In the genomic region with DNA sequence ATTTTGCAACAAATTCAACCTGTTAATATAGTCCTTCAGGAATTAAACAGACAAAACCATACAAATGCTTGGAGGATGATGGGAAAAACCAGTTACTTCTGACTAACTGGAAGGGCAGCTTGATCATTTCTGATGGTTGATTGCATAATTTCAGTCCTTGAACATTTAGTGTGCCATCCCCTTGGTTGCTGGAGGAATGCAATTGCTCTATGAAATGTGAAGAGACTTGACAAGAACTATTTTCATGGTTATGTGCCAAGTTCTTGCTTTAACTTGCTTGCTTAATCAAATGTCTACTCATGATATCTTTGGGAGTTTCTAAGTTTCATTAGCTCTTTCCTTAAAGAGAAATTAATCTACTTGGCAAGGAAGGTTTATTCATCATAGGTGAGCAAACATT, we compare ENCODE assay signal across 17 cellular contexts. TPM values are rescaled to one million over a fixed set of nuclear protein-coding genes. Genes with fewer than 3 reads are reported as not detected.
A peak's percentile ranks its signal among the peaks of the same experiment; 100 is the strongest.
DNase-seq lines count a peak whose midpoint lies in the region; ATAC-seq and TF ChIP-seq lines count a peak whose summit lies in the region.
"Had no signal": no experiment of that assay in that cellular context is flagged by ENCODE, and none has a peak within 500 bp of the region (broad histone marks: within the 10 kb centered on the region; RNA-seq: fewer than 3 reads in every experiment).

No MANE protein-coding gene starts in this region.

- no peak for ATAC-seq in upper lobe of left lung (ENCODE audit: low FRiP score in 2 of 2)
- ATAC-seq: stimulated activated naive CD8-positive, alpha-beta T cell treated with anti-CD3 and anti-CD28 coated beads, Interleukin-15, amount 100 ng/mL, for 72 hours had no signal

- no peak for TF ChIP-seq CTCF in foreskin fibroblast (IDR thresholded peaks at IDR 0.05; ENCODE audit: low read depth, low read length)
- TF ChIP-seq CTCF in upper lobe of left lung (IDR thresholded peaks at IDR 0.05) = no peak

- H3K27ac ChIP-seq in upper lobe of left lung = no peak overlapping the region
- H3K27ac ChIP-seq: 22Rv1, hepatocyte had no signal

- peak in 3 of 4 donors; percentile 41 to 70 (median 51) for TF ChIP-seq EP300 in upper lobe of left lung (IDR thresholded peaks at IDR 0.05)

- DNase-seq in SIG-M5 treated with dmso at 0.1 percent for 504 hours (lab: John Stamatoyannopoulos, UW; ENCODE audit: unreplicated experiment) (peak; percentile 24), SIG-M5 (lab: John Stamatoyannopoulos, UW) (no peak), astrocyte of the hippocampus (ENCODE audit: low read depth, low spot score) (peak; percentile 48), foreskin fibroblast (peak; percentile 90 to 91), upper lobe of left lung (no peak), hippocampal formation (lab: John Stamatoyannopoulos, UW) (no peak), UCSD-AML1 (lab: John Stamatoyannopoulos, UW; ENCODE audit: unreplicated experiment) (no peak), GF-D8 (lab: John Stamatoyannopoulos, UW) (no peak)
- DNase-seq: activated CD4-positive, alpha-beta memory T cell treated with anti-CD3 and anti-CD28 coated beads, Interleukin-2, amount 10 ng/mL, durations not matched to agents 7 days and 5 days; activated effector memory CD4-positive, alpha-beta T cell treated with Interleukin-2 at 50 U/mL for 16 hours; Karpas-422; NCI-H1694; NCI-H748 treated with DMSO at 0.1 percent for 48 hours; stimulated activated naive CD8-positive, alpha-beta T cell treated with anti-CD3 and anti-CD28 coated beads, Interleukin-15, amount 100 ng/mL, for 72 hours; T1000 had no signal

- H3K4me3 ChIP-seq in foreskin fibroblast (ENCODE audit: low read depth in 1 of 2, low read length in 2 of 2) (no peak overlapping the region), upper lobe of left lung (no peak overlapping the region)
- H3K4me3 ChIP-seq: hepatocyte had no signal

- TF ChIP-seq POLR2A in upper lobe of left lung (IDR thresholded peaks at IDR 0.05) = no peak

- no peaks in the 10 kb centered on the region for H3K36me3 ChIP-seq in upper lobe of left lung

- no peaks in the 10 kb centered on the region for H3K9me3 ChIP-seq in upper lobe of left lung

- H3K27me3 ChIP-seq in upper lobe of left lung = no peaks in the 10 kb centered on the region
- H3K27me3 ChIP-seq: hepatocyte had no signal

- H3K4me1 ChIP-seq in upper lobe of left lung = peaks cover 5 to 31% (median 13%) of the 10 kb centered on the region in 4 donors

RNA-seq across cellular contexts. Expression of gene ANKEF1, which starts 45.2 kb away (rescaled TPM):
- total RNA-seq in upper lobe of left lung = 1 to 10 TPM; 1.0 to 7.5 (median 3.5) TPM

Comparison
In these comparisons a context has a peak if more than half of its experiments do, and no peak if none do; other contexts are left out.
1. DNase-seq: peak in SIG-M5 treated with dmso at 0.1 percent for 504 hours (single experiment), astrocyte of the hippocampus (single experiment) and foreskin fibroblast (2 of 2); none in SIG-M5 (single experiment), upper lobe of left lung (0 of 2), hippocampal formation (0 of 2), UCSD-AML1 (single experiment) and GF-D8 (single experiment).